ENCODE assay signal across 18 cellular contexts in the genomic region with DNA sequence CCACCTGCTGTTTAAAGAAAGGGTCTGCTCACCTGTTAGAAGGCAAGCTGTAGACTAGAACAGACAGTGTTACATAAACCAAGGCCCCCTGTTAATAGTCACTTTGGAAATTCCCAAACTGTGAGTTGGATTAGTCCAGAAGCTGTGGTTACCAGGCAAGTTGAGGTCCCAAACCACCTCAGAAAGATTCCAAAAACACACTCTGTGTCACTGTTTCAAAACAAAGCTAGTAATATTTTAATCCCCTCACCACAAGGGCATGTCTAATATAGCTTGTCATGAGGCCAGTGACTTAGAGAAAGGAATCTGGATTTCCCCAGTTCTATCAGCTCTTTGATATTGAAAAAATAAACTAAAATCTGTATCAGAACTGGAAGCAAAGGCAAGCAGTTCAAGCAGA.
DNase-seq lines count a peak whose midpoint lies in the region; ATAC-seq and TF ChIP-seq lines count a peak whose summit lies in the region.
"Had no signal": no experiment of that assay in that cellular context is flagged by ENCODE, and none has a peak within 500 bp of the region (broad histone marks: within the 10 kb centered on the region; RNA-seq: fewer than 3 reads in every experiment).

No MANE protein-coding gene starts in this region.

- DNase-seq in ELR (ENCODE audit: low read depth) (peak; percentile 64), SW480 (ENCODE audit: low spot score) (peak; percentile 35), fibroblast of pulmonary artery (ENCODE audit: low read depth) (peak; percentile 17), sciatic nerve (ENCODE audit: low spot score) (no peak), T-helper 17 cell (no peak), retina (no peak), dorsolateral prefrontal cortex (no peak), EL (no peak)
- DNase-seq: activated CD4-positive, alpha-beta T cell treated with anti-CD3 and anti-CD28 coated beads, Interleukin-2, amount 50 U/mL, for 4 hours; activated naive CD4-positive, alpha-beta T cell treated with anti-CD3 and anti-CD28 coated beads, Interleukin-2, amount 50 U/mL, for 16 hours; activated T-cell treated with anti-CD3 and anti-CD28 coated beads for 4 hours; Karpas-422; NCI-H1417; NCI-H2171 treated with DMSO at 0.1 percent for 48 hours; NCI-H748 treated with DMSO at 0.1 percent for 48 hours; ovary had no signal

- H3K4me3 Mint-ChIP-seq in T-helper 17 cell = no peak overlapping the region

- no peak overlapping the region for H3K27ac ChIP-seq in dorsolateral prefrontal cortex
- H3K27ac ChIP-seq: breast epithelium, C4-2B, ovary had no signal

- ATAC-seq in sciatic nerve (peak; percentile 50), T-helper 17 cell (no peak)

- TF ChIP-seq CTCF in fibroblast of pulmonary artery (IDR thresholded peaks at IDR 0.05; ENCODE audit: low read length, missing control alignments) (no peak), dorsolateral prefrontal cortex (IDR thresholded peaks at IDR 0.05 in 54 of 56, conservative IDR thresholded peaks at IDR 0.05 in 2 of 56; ENCODE audit: low read depth in 1 of 56, partially characterized antibody in 56 of 56) (no peak)

- H3K4me1 Mint-ChIP-seq in T-helper 17 cell = no peaks in the 10 kb centered on the region

- no peak overlapping the region for H3K4me3 ChIP-seq in fibroblast of pulmonary artery (replicated peaks; ENCODE audit: low read depth, low read length)
- H3K4me3 ChIP-seq in dorsolateral prefrontal cortex = no peak overlapping the region
- H3K4me3 ChIP-seq: breast epithelium, ovary had no signal

- peaks cover 0 to 4% (median 0%) of the 10 kb centered on the region in 45 donors for H3K27me3 ChIP-seq in dorsolateral prefrontal cortex
- H3K27me3 ChIP-seq: breast epithelium, ovary had no signal

- no peaks in the 10 kb centered on the region for H3K27me3 Mint-ChIP-seq in T-helper 17 cell

- H3K27ac Mint-ChIP-seq in T-helper 17 cell = no peak overlapping the region

- intact Hi-C loops in sciatic nerve (cut with DNase I) = no loop called here
- intact Hi-C loops in dorsolateral prefrontal cortex (cut with DNase I) = no loop called here

- no peaks in the 10 kb centered on the region for H3K36me3 Mint-ChIP-seq in T-helper 17 cell (ENCODE audit: low read depth)

- H3K9me3 ChIP-seq in T-helper 17 cell (ENCODE audit: control insufficient read depth, low read length, poor library complexity, severe bottlenecking) = no peaks in the 10 kb centered on the region
- H3K9me3 ChIP-seq: breast epithelium, ovary had no signal

Comparison
In these comparisons a context has a peak if more than half of its experiments do, and no peak if none do; other contexts are left out.
1. DNase-seq: peak in ELR (single experiment), SW480 (single experiment) and fibroblast of pulmonary artery (single experiment); none in sciatic nerve (single experiment), T-helper 17 cell (0 of 3), retina (single experiment), dorsolateral prefrontal cortex (0 of 10) and EL (single experiment).